In genomic region chr2:216242365-216242764, GRCh38 we compare ENCODE assay signal across 20 cellular contexts.
A peak's percentile ranks its signal among the peaks of the same experiment; 100 is the strongest.
DNase-seq lines count a peak whose midpoint lies in the region; ATAC-seq, FAIRE-seq and TF ChIP-seq lines count a peak whose summit lies in the region.
"Had no signal": no experiment of that assay in that cellular context is flagged by ENCODE, and none has a peak within 500 bp of the region (broad histone marks: within the 10 kb centered on the region; RNA-seq: fewer than 3 reads in every experiment).

No MANE protein-coding gene starts in this region.

- ATAC-seq in HepG2 (peak; percentile 63), GM21529 (IDR thresholded peaks at IDR 0.05; ENCODE audit: unreplicated experiment) (no peak), GM19035 (IDR thresholded peaks at IDR 0.05; ENCODE audit: unreplicated experiment) (no peak)
- ATAC-seq: esophagus mucosa, GM12878, natural killer cell, sciatic nerve had no signal

- intact Hi-C loops in HepG2 (cut with micrococcal nuclease; ENCODE audit: unreplicated experiment): no loop called here

- H3K4me3 ChIP-seq in HepG2 (replicated peaks in 1 of 3; ENCODE audit: insufficient read depth in 1 of 3, low read depth in 2 of 3, low read length in 3 of 3): no peak overlapping the region
- H3K4me3 ChIP-seq: ascending aorta, GM12878, SJSA1, upper lobe of left lung had no signal

- H4K20me1 ChIP-seq in HepG2 (ENCODE audit: insufficient read depth, low read length): no peaks in the 10 kb centered on the region

- TF ChIP-seq EP300 in HepG2 (IDR thresholded peaks at IDR 0.05; ENCODE audit: low read depth in 2 of 2, low read length in 2 of 2): no peak
- no peak for TF ChIP-seq EP300 in HepG2 (CRISPR knock-in tag; IDR thresholded peaks at IDR 0.05; ENCODE audit: borderline replicate concordance)

- POLR2A ChIA-PET in HepG2 (lab: Yijun Ruan, JAX): no interaction called here

- H3K9me3 ChIP-seq in HepG2 (ENCODE audit: low read length): no peaks in the 10 kb centered on the region
- H3K9me3 ChIP-seq: ascending aorta, SJSA1, upper lobe of left lung had no signal

- DNase-seq in DMS 273 (lab: John Stamatoyannopoulos, UW; ENCODE audit: unreplicated experiment) (peak; percentile 78), NCI-H1092 (lab: John Stamatoyannopoulos, UW) (peak; percentile 65), NCI-H774 (lab: John Stamatoyannopoulos, UW) (peak; percentile 64), HepG2 (ENCODE audit: low spot score) (no peak), AG08396 (ENCODE audit: low spot score) (no peak), GM03348 (ENCODE audit: low spot score) (no peak)
- DNase-seq: activated effector memory CD4-positive, alpha-beta T cell treated with anti-CD3 and anti-CD28 coated beads, Interleukin-2, amount 50 U/mL, for 16 hours; cortex of kidney; EL; natural killer cell; stimulated activated CD4-positive, alpha-beta T cell treated with anti-CD3 and anti-CD28 coated beads, Interleukin-4, amount 100 ng/mL, for 24 hours; upper lobe of left lung had no signal

- H3K9ac ChIP-seq in HepG2 (ENCODE audit: insufficient read depth, low read depth, low read length): no peak overlapping the region

- TF ChIP-seq RAD21 in HepG2 (CRISPR knock-in tag; IDR thresholded peaks at IDR 0.05): no peak

- no peaks in the 10 kb centered on the region for H3K4me1 ChIP-seq in HepG2 (ENCODE audit: insufficient read depth, low read length)
- H3K4me1 ChIP-seq: ascending aorta, SJSA1, upper lobe of left lung had no signal

- WGBS in HepG2 (ENCODE audit: low lambda C conversion rate): 44% methylated on average over 6 of the region's 6 CpGs

- H3K36me3 ChIP-seq in HepG2 (replicated peaks in 1 of 2; ENCODE audit: control insufficient read depth in 1 of 2, insufficient read depth in 2 of 2, low read length in 2 of 2): no peaks in the 10 kb centered on the region
- H3K36me3 ChIP-seq: ascending aorta, SJSA1, upper lobe of left lung had no signal

- BruUV-seq in HepG2 (replicated peaks; lab: Mats Ljungman, UMichigan): no TSS peak

- H3K27me3 ChIP-seq in HepG2 (ENCODE audit: control insufficient read depth in 1 of 2, insufficient read depth in 2 of 2, low read length in 2 of 2): no peaks in the 10 kb centered on the region
- H3K27me3 ChIP-seq: ascending aorta, SJSA1, upper lobe of left lung had no signal

- CTCF ChIA-PET in HepG2 (lab: Yijun Ruan, JAX; ENCODE audit: low intra/inter-chr PET ratio, low total read pairs): no interaction called here

- no peak overlapping the region for H3K4me2 ChIP-seq in HepG2 (ENCODE audit: low read depth, low read length)

- no peak overlapping the region for H3K27ac ChIP-seq in HepG2 (ENCODE audit: extremely low read length, insufficient read depth, low read length)
- H3K27ac ChIP-seq: ascending aorta, SJSA1, upper lobe of left lung had no signal

- no peak overlapping the region for H2AFZ ChIP-seq in HepG2 (ENCODE audit: low read length)

- no peaks in the 10 kb centered on the region for H3K79me2 ChIP-seq in HepG2 (ENCODE audit: insufficient read depth, low read length)

- in situ Hi-C loops in HepG2 (cut with HindIII; ENCODE audit: extremely low pct_ligation_motif_present, low pct_unique_long_range_greater_than_20kb): no loop called here

- no peak for TF ChIP-seq CTCF in HepG2 (CRISPR knock-in tag; IDR thresholded peaks at IDR 0.05)

- TF ChIP-seq POLR2A in HepG2 (IDR thresholded peaks at IDR 0.05; ENCODE audit: insufficient read depth in 1 of 2, low read depth in 2 of 2, low read length in 2 of 2): no peak

- FAIRE-seq in HepG2 (lab: Jason Lieb, UNC): no peak
- FAIRE-seq: GM12878, TTC549 had no signal

TF ChIP-seq in HepG2, 621 proteins besides CTCF, POLR2A, EP300 and RAD21:
- no peak for TF ChIP-seq MAFF (IDR thresholded peaks at IDR 0.05; ENCODE audit: low read depth, low read length)
- no peak for TF ChIP-seq ZNF414 (CRISPR knock-in tag; IDR thresholded peaks at IDR 0.05)
- no peak for TF ChIP-seq MNT (IDR thresholded peaks at IDR 0.05)
- no peak for TF ChIP-seq KAT2B (IDR thresholded peaks at IDR 0.05; ENCODE audit: borderline replicate concordance, low read depth, low read length)
- TF ChIP-seq ZNF768 (CRISPR knock-in tag; IDR thresholded peaks at IDR 0.05): no peak
- TF ChIP-seq KDM1A (CRISPR knock-in tag; IDR thresholded peaks at IDR 0.05): no peak
- no peak for TF ChIP-seq PRDM10 (CRISPR knock-in tag; IDR thresholded peaks at IDR 0.05; ENCODE audit: low read depth)
- no peak for TF ChIP-seq TFE3 (CRISPR knock-in tag; IDR thresholded peaks at IDR 0.05)
- no peak for TF ChIP-seq ZNF263 (CRISPR knock-in tag; IDR thresholded peaks at IDR 0.05)
- no peak for TF ChIP-seq ZNF432 (CRISPR knock-in tag; IDR thresholded peaks at IDR 0.05; ENCODE audit: borderline replicate concordance)
- TF ChIP-seq ZBTB38 (CRISPR knock-in tag; IDR thresholded peaks at IDR 0.05): no peak
- no peak for TF ChIP-seq NR2F2 (IDR thresholded peaks at IDR 0.05; ENCODE audit: borderline replicate concordance, low read depth)
- TF ChIP-seq AHR (CRISPR knock-in tag; IDR thresholded peaks at IDR 0.05): no peak
- TF ChIP-seq ZNF12 (CRISPR knock-in tag; IDR thresholded peaks at IDR 0.05): no peak
- TF ChIP-seq TERF1 (CRISPR knock-in tag; IDR thresholded peaks at IDR 0.05): no peak

Comparison
In these comparisons a context has a peak if more than half of its experiments do, and no peak if none do; other contexts are left out.
1. DNase-seq: peak in DMS 273 (single experiment), NCI-H1092 (single experiment) and NCI-H774 (single experiment); none in HepG2 (single experiment), AG08396 (single experiment) and GM03348 (single experiment).